Comparison of ENCODE assay signal across 23 cellular contexts in the genomic region with DNA sequence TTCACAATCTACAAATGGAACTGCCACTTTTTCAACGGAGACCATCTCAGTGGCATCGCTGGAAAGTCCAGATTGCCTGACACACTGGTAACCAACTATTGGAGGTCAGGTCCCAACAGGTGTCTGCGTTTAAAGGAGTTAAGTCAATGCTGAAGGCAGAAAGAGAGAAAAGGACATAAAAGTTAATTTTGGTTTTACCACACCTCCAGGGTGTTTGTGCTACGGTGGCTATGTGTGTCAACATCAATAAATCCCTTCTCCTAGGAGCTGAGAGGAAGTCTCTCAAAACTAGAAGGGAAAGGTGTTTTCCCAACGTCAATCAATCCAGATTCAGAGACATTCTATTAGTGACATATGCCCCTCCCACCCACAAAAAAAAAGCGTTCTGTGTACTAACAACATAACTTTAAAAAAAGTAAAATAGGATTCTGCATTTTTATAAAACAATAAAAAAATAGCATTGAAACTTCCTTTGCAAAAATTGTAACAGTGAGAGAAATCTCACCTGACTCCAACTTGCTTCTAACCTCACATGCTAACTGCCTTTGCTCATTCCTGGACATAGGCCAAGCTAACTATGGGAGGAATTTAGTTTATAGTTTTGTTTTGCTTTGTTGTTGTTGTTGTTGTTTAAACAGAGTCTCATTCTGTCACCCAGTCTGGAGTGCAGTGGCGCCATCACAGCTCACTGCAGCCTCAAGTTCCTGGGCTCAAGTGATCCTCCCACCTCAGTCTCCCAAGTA. TPM values are rescaled to one million over a fixed set of nuclear protein-coding genes. Genes with fewer than 3 reads are reported as not detected.
A peak's percentile ranks its signal among the peaks of the same experiment; 100 is the strongest.
DNase-seq lines count a peak whose midpoint lies in the region; ATAC-seq, FAIRE-seq and TF ChIP-seq lines count a peak whose summit lies in the region.
"Had no signal": no experiment of that assay in that cellular context is flagged by ENCODE, and none has a peak within 500 bp of the region (broad histone marks: within the 10 kb centered on the region; RNA-seq: fewer than 3 reads in every experiment).

No MANE protein-coding gene starts in this region.

- intact Hi-C loops in Calu3 (cut with micrococcal nuclease; ENCODE audit: unreplicated experiment) = no loop called here
- intact Hi-C loops in Panc1 (cut with micrococcal nuclease; ENCODE audit: unreplicated experiment) = no loop called here
- intact Hi-C loops in pancreas (cut with DNase I) = loop anchor here in 1 of 3 donors (10.0 kb wide), 1 partner anchor 75 kb away; no protein-coding TSS in a partner anchor
- intact Hi-C loops in posterior vena cava (cut with DNase I) = no loop called here

- DNase-seq in Calu3 = peak; percentile 3
- no peak for DNase-seq in Panc1 (ENCODE audit: low read depth, low spot score)
- no peak for DNase-seq in epithelial cell of prostate (ENCODE audit: low read depth, low spot score)
- DNase-seq in pancreas = no peak
- no peak for DNase-seq in NAMALWA (ENCODE audit: low spot score)
- no peak for DNase-seq in effector CD4-positive, alpha-beta T cell
- no peak for DNase-seq in posterior vena cava (ENCODE audit: low spot score)
- DNase-seq: 8988T; ACHN; AML-193; BE2C; CD4-positive, alpha-beta T cell; CD8-positive, alpha-beta memory T cell; DMS79 treated with DMSO at 0.1 percent for 48 hours; GF-D8; HFFc6 had no signal

- CTCF ChIA-PET in Calu3 (lab: Charles Lee) = interaction anchor here (0.6 to 1.4 kb wide), 4 partner anchors 14 to 123 kb away, joined by 3 to 6 read pairs (median 4); a partner anchor contains a TSS
- CTCF ChIA-PET in Panc1 (lab: Charles Lee) = no interaction called here

- no peak for TF ChIP-seq CTCF in Calu3 (IDR thresholded peaks at IDR 0.05; ENCODE audit: unreplicated experiment)
- TF ChIP-seq CTCF in Panc1 (IDR thresholded peaks at IDR 0.05) = no peak
- TF ChIP-seq CTCF in pancreas (IDR thresholded peaks at IDR 0.05) = no peak

- in situ Hi-C loops in Panc1 (cut with HindIII; ENCODE audit: low pct_unique_long_range_greater_than_20kb, low sequenced_read_pairs) = no loop called here

- peaks cover 3% of the 10 kb centered on the region for H3K9me3 Mint-ChIP-seq in Calu3 (ENCODE audit: low read depth, unreplicated experiment)
- H3K9me3 Mint-ChIP-seq: CD4-positive, alpha-beta T cell; CD8-positive, alpha-beta memory T cell; GM23338; HFFc6 had no signal

- H3K9me3 ChIP-seq in Panc1 (ENCODE audit: control insufficient read depth, insufficient read depth, low read depth, low read length) (no peaks in the 10 kb centered on the region), pancreas (no peaks in the 10 kb centered on the region)
- H3K9me3 ChIP-seq: BE2C had no signal

- peaks cover 5% of the 10 kb centered on the region for H3K36me3 Mint-ChIP-seq in Calu3 (ENCODE audit: insufficient read depth, unreplicated experiment)
- H3K36me3 Mint-ChIP-seq: CD14-positive monocyte; CD8-positive, alpha-beta memory T cell had no signal

- H3K4me3 ChIP-seq in Panc1 (ENCODE audit: low read depth in 2 of 2, low read length in 2 of 2) (no peak overlapping the region), pancreas (no peak overlapping the region)
- H3K4me3 ChIP-seq: A549; BLaER1 treated with 17β-estradiol and CSF1 and Interleukin-3, amounts not matched to agents 10 nM and 100 nM; GM23338; HAP-1 had no signal

- H3K4me1 ChIP-seq in Panc1 (ENCODE audit: control insufficient read depth, insufficient read depth, low read length) = no peaks in the 10 kb centered on the region
- peaks cover 9 to 13% (median 12%) of the 10 kb centered on the region in 3 donors for H3K4me1 ChIP-seq in pancreas
- H3K4me1 ChIP-seq: A549; BE2C; BLaER1 treated with 17β-estradiol and CSF1 and Interleukin-3, amounts not matched to agents 10 nM and 100 nM; HAP-1 had no signal

- 53 to 56% methylated on average over 7 of the region's 7 CpGs for WGBS in pancreas, 2 donors

- H3K27me3 Mint-ChIP-seq in Calu3 (ENCODE audit: unreplicated experiment) = no peaks in the 10 kb centered on the region

- H3K27ac ChIP-seq in Panc1 (ENCODE audit: low read length) = no peak overlapping the region
- H3K27ac ChIP-seq in epithelial cell of prostate = peak overlapping the region; percentile 37
- peak overlapping the region in 2 of 4 donors; percentile 44 to 60 for H3K27ac ChIP-seq in pancreas
- H3K27ac ChIP-seq: A549; BLaER1 treated with 17β-estradiol and CSF1 and Interleukin-3, amounts not matched to agents 10 nM and 100 nM had no signal

- no peak for FAIRE-seq in pancreas (lab: Jason Lieb, UNC)
- FAIRE-seq: A549, GM12891 had no signal

- H3K4me1 Mint-ChIP-seq in Calu3 (ENCODE audit: low read depth, unreplicated experiment) = peaks cover 27% of the 10 kb centered on the region

- ATAC-seq in Panc1 (peak; percentile 31; the same call in 1 of the 2 replicates), pancreas (peak; percentile 35 to 55 (median 47)), HG02973 (IDR thresholded peaks at IDR 0.05; ENCODE audit: unreplicated experiment) (no peak)
- ATAC-seq: A549, GM23338 had no signal

- peak overlapping the region; percentile 63 for H3K27ac Mint-ChIP-seq in Calu3 (ENCODE audit: unreplicated experiment)
- H3K27ac Mint-ChIP-seq: CD14-positive monocyte; CD4-positive, alpha-beta T cell; GM23338; HFFc6 had no signal

- BruUV-seq in Calu3 (replicated peaks; lab: Mats Ljungman, UMichigan) (no TSS peak), Panc1 (replicated peaks; lab: Mats Ljungman, UMichigan) (no TSS peak)

- H3K36me3 ChIP-seq in Panc1 (ENCODE audit: control insufficient read depth, insufficient read depth, low read length) = no peaks in the 10 kb centered on the region
- no peaks in the 10 kb centered on the region for H3K36me3 ChIP-seq in pancreas
- H3K36me3 ChIP-seq: BE2C; BLaER1 treated with 17β-estradiol and CSF1 and Interleukin-3, amounts not matched to agents 10 nM and 100 nM; HAP-1 had no signal

- POLR2A ChIA-PET in Panc1 (lab: Charles Lee) = interaction anchor here (0.7 kb wide), 1 partner anchor 110 kb away, joined by 3 read pairs; no protein-coding TSS in a partner anchor

- H3K27me3 ChIP-seq in Panc1 (ENCODE audit: control insufficient read depth, insufficient read depth, low read length) (no peaks in the 10 kb centered on the region), pancreas (no peaks in the 10 kb centered on the region)
- H3K27me3 ChIP-seq: BLaER1 treated with 17β-estradiol and CSF1 and Interleukin-3, amounts not matched to agents 10 nM and 100 nM had no signal

- no peak overlapping the region for H3K4me3 Mint-ChIP-seq in Calu3 (ENCODE audit: low read depth, unreplicated experiment)
- H3K4me3 Mint-ChIP-seq: CD14-positive monocyte; CD4-positive, alpha-beta T cell; CD8-positive, alpha-beta memory T cell; GM23338; HFFc6 had no signal

RNA-seq across cellular contexts. Expression of a gene that starts 58.7 kb away (rescaled TPM):
- total RNA-seq in Calu3 (2022) = 4.1 and 4.2 TPM in 2 replicates
- total RNA-seq in Panc1 (2021; ENCODE audit: unreplicated experiment) = 7.6 TPM
- polyA plus RNA-seq in Panc1 (2012; ENCODE audit: insufficient read length) = 4.4 TPM
- 1,000 to 10,000 TPM in 4 of 6 donors, 100 to 1,000 TPM in 2; 862 to 1,576 (median 1,249) TPM for total RNA-seq in pancreas
- polyA plus RNA-seq in pancreas = 100 to 1,000 TPM; 343 to 367 TPM
- 10 to 100 TPM; 26.7 to 27.2 TPM for total RNA-seq in posterior vena cava

Comparison
In these comparisons a context has a peak if more than half of its experiments do, and no peak if none do; other contexts are left out.
1. RNA of a gene that starts 58.7 kb away (total RNA-seq): 862 to 1,576 TPM in pancreas; 26.7 to 27.2 TPM in posterior vena cava, 7.6 TPM in Panc1 (single experiment) and 4.1 to 4.2 TPM in Calu3; every median in the first group is over 10 times any median in the second.